In genomic region chr11:61752925-61753551, GRCh38 we compare ENCODE assay signal across 7 cellular contexts. TPM values are rescaled to one million over a fixed set of nuclear protein-coding genes. Genes with fewer than 3 reads are reported as not detected.
DNase-seq lines count a peak whose midpoint lies in the region; ATAC-seq lines count a peak whose summit lies in the region.

No MANE protein-coding gene starts in this region.

- H3K4me3 Mint-ChIP-seq in activated naive CD8-positive, alpha-beta T cell = peak overlapping the region; percentile 75
- peak overlapping the region; percentile 67 to 80 (median 78) for H3K4me3 Mint-ChIP-seq in immature natural killer cell
- peak overlapping the region; percentile 64 to 75 for H3K4me3 Mint-ChIP-seq in stimulated activated naive B cell treated with anti-CD40 and anti-IgM and Interleukin-4, amounts not matched to agents 10 μg/mL and 1 μg/mL and 100 μg/mL, for 72 hours

- H3K4me1 Mint-ChIP-seq in activated naive CD8-positive, alpha-beta T cell (ENCODE audit: low read depth) = peaks cover 21% of the 10 kb centered on the region
- peaks cover 7 to 25% of the 10 kb centered on the region in 2 donors for H3K4me1 Mint-ChIP-seq in immature natural killer cell
- peaks cover 14 to 18% of the 10 kb centered on the region in 2 donors for H3K4me1 Mint-ChIP-seq in stimulated activated naive B cell treated with anti-CD40 and anti-IgM and Interleukin-4, amounts not matched to agents 10 μg/mL and 1 μg/mL and 100 μg/mL, for 72 hours

- H3K27ac Mint-ChIP-seq in activated naive CD8-positive, alpha-beta T cell = no peak overlapping the region
- H3K27ac Mint-ChIP-seq in immature natural killer cell = peak overlapping the region in 4 of 6 donors; percentile 35 to 67 (median 52)
- H3K27ac Mint-ChIP-seq in stimulated activated naive B cell treated with anti-CD40 and anti-IgM and Interleukin-4, amounts not matched to agents 10 μg/mL and 1 μg/mL and 100 μg/mL, for 72 hours = no peak overlapping the region

- peak in 1 of 2 donors; percentile 21 for ATAC-seq in stimulated activated naive B cell treated with anti-CD40 and anti-IgM and Interleukin-4, amounts not matched to agents 10 μg/mL and 1 μg/mL and 100 μg/mL, for 72 hours (replicated peaks)
- no peak for ATAC-seq in GM18858 (IDR thresholded peaks at IDR 0.05; ENCODE audit: unreplicated experiment)

- peak; percentile 29 for DNase-seq in HT-29 (ENCODE audit: low spot score)
- no peak for DNase-seq in immature natural killer cell
- no peak for DNase-seq in stimulated activated naive B cell treated with anti-CD40 and anti-IgM and Interleukin-4, amounts not matched to agents 10 μg/mL and 1 μg/mL and 100 μg/mL, for 72 hours
- DNase-seq in middle frontal gyrus (ENCODE audit: extremely low spot score, low spot score) = no peak
- DNase-seq in NCI-H128 (lab: John Stamatoyannopoulos, UW; ENCODE audit: unreplicated experiment) = no peak

- no peaks in the 10 kb centered on the region for H3K36me3 Mint-ChIP-seq in activated naive CD8-positive, alpha-beta T cell
- H3K36me3 Mint-ChIP-seq in immature natural killer cell = no peaks in the 10 kb centered on the region
- no peaks in the 10 kb centered on the region for H3K36me3 Mint-ChIP-seq in stimulated activated naive B cell treated with anti-CD40 and anti-IgM and Interleukin-4, amounts not matched to agents 10 μg/mL and 1 μg/mL and 100 μg/mL, for 72 hours

- no peaks in the 10 kb centered on the region for H3K9me3 Mint-ChIP-seq in activated naive CD8-positive, alpha-beta T cell (ENCODE audit: low read depth)
- no peaks in the 10 kb centered on the region for H3K9me3 Mint-ChIP-seq in immature natural killer cell
- H3K9me3 Mint-ChIP-seq in stimulated activated naive B cell treated with anti-CD40 and anti-IgM and Interleukin-4, amounts not matched to agents 10 μg/mL and 1 μg/mL and 100 μg/mL, for 72 hours = no peaks in the 10 kb centered on the region

- peaks cover 14% of the 10 kb centered on the region for H3K27me3 Mint-ChIP-seq in activated naive CD8-positive, alpha-beta T cell
- peaks cover 5 to 7% (median 6%) of the 10 kb centered on the region in 3 donors for H3K27me3 Mint-ChIP-seq in immature natural killer cell (ENCODE audit: low read depth in 3 of 3)
- peaks cover 41 to 74% of the 10 kb centered on the region in 2 donors for H3K27me3 Mint-ChIP-seq in stimulated activated naive B cell treated with anti-CD40 and anti-IgM and Interleukin-4, amounts not matched to agents 10 μg/mL and 1 μg/mL and 100 μg/mL, for 72 hours

RNA-seq across cellular contexts. Expression of gene MYRF, which starts 0.6 kb away (rescaled TPM):
- 70.1 and 105 TPM in 2 replicates for total RNA-seq in HT-29 (2014; rRNA removed; shearing (Covaris generic))
- 1 to 10 TPM in 1 of 3 donors, under 1 TPM in 1, not detected in 1; 0.43 to 2.4 TPM for polyA plus RNA-seq in immature natural killer cell

RNA-seq across cellular contexts. Expression of gene TMEM258, which starts 39.4 kb away (rescaled TPM):
- 113 and 120 TPM in 2 replicates for total RNA-seq in HT-29 (2014; rRNA removed; shearing (Covaris generic))
- 100 to 1,000 TPM; 160 to 274 (median 225) TPM for polyA plus RNA-seq in immature natural killer cell

RNA-seq across cellular contexts. Expression of gene FEN1, which starts 39.7 kb away (rescaled TPM):
- total RNA-seq in HT-29 (2014; rRNA removed; shearing (Covaris generic)) = 137 and 147 TPM in 2 replicates
- 10 to 100 TPM; 20.3 to 31.3 (median 24.6) TPM for polyA plus RNA-seq in immature natural killer cell

Comparison
In these comparisons a context has a peak if more than half of its experiments do, and no peak if none do; other contexts are left out.
1. H3K27ac Mint-ChIP-seq: peak in immature natural killer cell (4 of 6); none in activated naive CD8-positive, alpha-beta T cell (single experiment) and stimulated activated naive B cell treated with anti-CD40 and anti-IgM and Interleukin-4, amounts not matched to agents 10 μg/mL and 1 μg/mL and 100 μg/mL, for 72 hours (single experiment).
2. Peak in every context shown above with its lines, with median percentiles within 50 percentile points of each other: H3K4me3 Mint-ChIP-seq.